Comparison of ENCODE assay signal across 1 cellular context in genomic region chr16:31142109-31143035, GRCh38.
A peak's percentile ranks its signal among the peaks of the same experiment; 100 is the strongest.
TF ChIP-seq lines count a peak whose summit lies in the region.

No MANE protein-coding gene starts in this region.

TF ChIP-seq in HepG2, 621 proteins besides CTCF, POLR2A, EP300 and RAD21 (continued from another document and continues in another):
- TF ChIP-seq ZBTB40 (IDR thresholded peaks at IDR 0.05), result no peak
- TF ChIP-seq ZBTB40 (CRISPR knock-in tag; IDR thresholded peaks at IDR 0.05), result no peak
- no peak for TF ChIP-seq ZNF746 (CRISPR knock-in tag; IDR thresholded peaks at IDR 0.05)
- peak; percentile 25; the same call in 1 of the 2 replicates for TF ChIP-seq ARID3A (IDR thresholded peaks at IDR 0.05; ENCODE audit: low read depth, low read length)
- no peak for TF ChIP-seq ATRX (CRISPR knock-in tag; IDR thresholded peaks at IDR 0.05; ENCODE audit: borderline replicate concordance)
- no peak for TF ChIP-seq ZFP62 (CRISPR knock-in tag; IDR thresholded peaks at IDR 0.05)
- TF ChIP-seq E2F2 (CRISPR knock-in tag; IDR thresholded peaks at IDR 0.05; ENCODE audit: borderline replicate concordance), result no peak
- peak; percentile 94 for TF ChIP-seq BCL3 (CRISPR knock-in tag; IDR thresholded peaks at IDR 0.05)
- peak; percentile 67 for TF ChIP-seq ZFX (CRISPR knock-in tag; IDR thresholded peaks at IDR 0.05; ENCODE audit: low read depth)
- TF ChIP-seq TSC22D2 (CRISPR knock-in tag; IDR thresholded peaks at IDR 0.05; ENCODE audit: borderline replicate concordance), result peak; percentile 67; the same call in 1 of the 2 replicates
- no peak for TF ChIP-seq ZBTB3 (CRISPR knock-in tag; IDR thresholded peaks at IDR 0.05; ENCODE audit: borderline replicate concordance, low read depth)
- TF ChIP-seq ELF1 (CRISPR knock-in tag; IDR thresholded peaks at IDR 0.05), result peak; percentile 89
- no peak for TF ChIP-seq NBN (conservative IDR thresholded peaks at IDR 0.05)
- peak; percentile 88 for TF ChIP-seq ZNF687 (CRISPR knock-in tag; IDR thresholded peaks at IDR 0.05)
- no peak for TF ChIP-seq ATF1 (CRISPR knock-in tag; IDR thresholded peaks at IDR 0.05)
- TF ChIP-seq NCOR1 (IDR thresholded peaks at IDR 0.05; ENCODE audit: borderline replicate concordance, low read length), result no peak; the same call in 1 of the 2 replicates
- peak; percentile 44; the same call in 1 of the 2 replicates for TF ChIP-seq ZNF652 (CRISPR knock-in tag; IDR thresholded peaks at IDR 0.05; ENCODE audit: borderline replicate concordance, low read depth)
- no peak for TF ChIP-seq ZNF230 (CRISPR knock-in tag; IDR thresholded peaks at IDR 0.05)
- no peak for TF ChIP-seq DZIP1 (CRISPR knock-in tag; IDR thresholded peaks at IDR 0.05)
- TF ChIP-seq ZBTB21 (CRISPR knock-in tag; IDR thresholded peaks at IDR 0.05), result no peak
- TF ChIP-seq POLR2G (IDR thresholded peaks at IDR 0.05; ENCODE audit: low read depth, low read length), result peak; percentile 74; the same call in 1 of the 2 replicates
- no peak for TF ChIP-seq ONECUT2 (CRISPR knock-in tag; IDR thresholded peaks at IDR 0.05)
- no peak for TF ChIP-seq SMARCC2 (IDR thresholded peaks at IDR 0.05)
- peak; percentile 14; the same call in 1 of the 2 replicates for TF ChIP-seq ZNF24 (IDR thresholded peaks at IDR 0.05)
- TF ChIP-seq TP53 (CRISPR knock-in tag; conservative IDR thresholded peaks at IDR 0.05), result 0 out of 2 replicates have a peak, but pooled peaks have one; percentile 19
- TF ChIP-seq ZNF44 (CRISPR knock-in tag; IDR thresholded peaks at IDR 0.05), result peak; percentile 69; the same call in 1 of the 2 replicates
- peak; percentile 80; the same call in 1 of the 2 replicates for TF ChIP-seq ZNF512B (CRISPR knock-in tag; IDR thresholded peaks at IDR 0.05; ENCODE audit: borderline replicate concordance)
- no peak for TF ChIP-seq ZNF251 (CRISPR knock-in tag; IDR thresholded peaks at IDR 0.05)
- TF ChIP-seq MAX (IDR thresholded peaks at IDR 0.05), result peak; percentile 94
